ENCODE assay signal across 17 cellular contexts in the genomic region with DNA sequence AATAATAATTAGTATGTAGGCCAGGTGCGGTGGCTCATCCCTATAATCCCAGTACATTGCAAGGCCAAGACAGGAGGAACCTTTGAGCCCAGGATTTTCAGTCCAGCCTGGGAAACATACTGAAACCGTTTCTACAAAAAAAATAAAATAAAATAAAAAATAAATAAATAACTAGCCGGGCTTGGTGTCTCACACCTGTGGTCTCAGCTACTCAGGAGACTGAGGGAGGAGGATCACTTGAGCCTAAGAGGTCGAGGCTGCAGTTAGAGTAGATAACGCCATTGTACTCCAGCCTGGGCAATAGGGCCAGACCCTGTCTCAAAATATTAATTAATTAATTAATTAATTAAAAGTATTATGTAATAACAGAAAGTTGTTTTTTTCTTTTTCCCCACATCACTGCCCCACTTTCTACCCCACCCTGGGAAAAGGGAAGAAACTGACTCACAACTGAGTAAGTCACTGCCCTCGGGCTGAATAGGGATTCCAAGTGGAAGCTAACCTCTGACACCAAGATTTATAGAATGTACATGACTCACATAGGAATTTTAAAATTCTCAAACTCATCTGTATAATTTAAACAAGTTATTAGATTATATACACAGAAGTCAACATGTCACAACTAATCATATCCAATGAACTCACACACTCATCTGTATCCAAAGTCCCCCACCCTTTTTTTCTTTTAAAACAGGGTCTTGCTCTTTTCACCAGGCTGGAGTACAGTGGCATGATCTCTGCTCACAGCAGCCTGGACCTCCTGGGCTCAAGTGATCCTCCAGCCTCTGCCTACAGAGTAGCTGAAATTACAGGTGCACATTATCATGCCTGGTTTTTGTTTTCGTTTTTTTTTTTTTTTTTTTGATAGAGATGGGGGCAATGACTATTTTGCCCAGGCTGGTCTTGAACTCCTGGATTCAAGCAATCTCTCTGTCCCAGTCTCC. TPM values are rescaled to one million over a fixed set of nuclear protein-coding genes. Genes with fewer than 3 reads are reported as not detected.
DNase-seq lines count a peak whose midpoint lies in the region; ATAC-seq and TF ChIP-seq lines count a peak whose summit lies in the region.
"Had no signal": no experiment of that assay in that cellular context is flagged by ENCODE, and none has a peak within 500 bp of the region (broad histone marks: within the 10 kb centered on the region; RNA-seq: fewer than 3 reads in every experiment).

No MANE protein-coding gene starts in this region.

- no peak overlapping the region for H3K4me2 ChIP-seq in HCT116 (ENCODE audit: low read length)

- no peak for TF ChIP-seq POLR2A in HCT116 (IDR thresholded peaks at IDR 0.05; ENCODE audit: borderline replicate concordance, extremely low read depth, insufficient read depth, insufficient read length)

- H3K4me3 ChIP-seq in HCT116 (replicated peaks in 1 of 2; ENCODE audit: low read depth in 1 of 2, low read length in 2 of 2): no peak overlapping the region

- POLR2A ChIA-PET in HCT116 (lab: Charles Lee): no interaction called here

- H3K9me3 Mint-ChIP-seq in stimulated activated effector memory CD8-positive, alpha-beta T cell treated with anti-CD3 and anti-CD28 coated beads, Interleukin-12 subunit alpha, Interleukin-12 subunit beta, amount 100 ng/mL, for 72 hours: no peaks in the 10 kb centered on the region
- H3K9me3 Mint-ChIP-seq: activated naive CD4-positive, alpha-beta T cell treated with anti-CD3 and anti-CD28 coated beads, Interleukin-2, amount 50 U/mL, for 24 hours; neural crest cell had no signal

- TF ChIP-seq CTCF in HCT116 (IDR thresholded peaks at IDR 0.05 in 2 of 3, conservative IDR thresholded peaks at IDR 0.05 in 1 of 3; ENCODE audit: borderline replicate concordance in 1 of 3, insufficient read depth in 1 of 3, low read depth in 2 of 3, low read length in 2 of 3): no peak

- intact Hi-C loops in HCT116 (cut with micrococcal nuclease): no loop called here
- intact Hi-C loops in sciatic nerve (cut with DNase I): no loop called here

- no peaks in the 10 kb centered on the region for H3K79me2 ChIP-seq in HCT116 (ENCODE audit: insufficient read depth, low read length)

- CTCF ChIA-PET in HCT116 (lab: Charles Lee): no interaction called here

- H3K4me3 Mint-ChIP-seq in stimulated activated effector memory CD8-positive, alpha-beta T cell treated with anti-CD3 and anti-CD28 coated beads, Interleukin-12 subunit alpha, Interleukin-12 subunit beta, amount 100 ng/mL, for 72 hours: no peak overlapping the region
- H3K4me3 Mint-ChIP-seq: neural crest cell had no signal

- H3K27ac ChIP-seq in HCT116 (ENCODE audit: low read depth, low read length): no peak overlapping the region
- H3K27ac ChIP-seq: HL-60 had no signal

- no peak overlapping the region for H3K9ac ChIP-seq in HCT116 (ENCODE audit: low read length)

- 0 out of 4 replicates have a peak, but pooled peaks cover 0 to 2% of the 10 kb centered on the region in 2 experiments for H3K36me3 ChIP-seq in HCT116 (ENCODE audit: control insufficient read depth in 1 of 2, insufficient read depth in 2 of 2, low read length in 2 of 2)

- in situ Hi-C loops in G401 (cut with HindIII; ENCODE audit: low sequenced_read_pairs): no loop called here

- H3K36me3 Mint-ChIP-seq in stimulated activated effector memory CD8-positive, alpha-beta T cell treated with anti-CD3 and anti-CD28 coated beads, Interleukin-12 subunit alpha, Interleukin-12 subunit beta, amount 100 ng/mL, for 72 hours: peaks cover 78% of the 10 kb centered on the region

- H3K27me3 ChIP-seq in HCT116 (ENCODE audit: insufficient read depth, low read length): no peaks in the 10 kb centered on the region

- RAD21 ChIA-PET in HCT116 (lab: Charles Lee; ENCODE audit: low non-redundant PET in 1 of 2, low total read pairs in 2 of 2, uncharacterized antibody in 2 of 2, unreplicated experiment in 2 of 2): no interaction called here

- H3K4me1 ChIP-seq in HCT116 (ENCODE audit: control insufficient read depth in 1 of 2, insufficient read depth in 2 of 2, low read length in 2 of 2): no peaks in the 10 kb centered on the region

- H3K4me1 Mint-ChIP-seq in stimulated activated effector memory CD8-positive, alpha-beta T cell treated with anti-CD3 and anti-CD28 coated beads, Interleukin-12 subunit alpha, Interleukin-12 subunit beta, amount 100 ng/mL, for 72 hours: peaks cover 14% of the 10 kb centered on the region

- no peaks in the 10 kb centered on the region for H4K20me1 ChIP-seq in HCT116 (ENCODE audit: insufficient read depth)

- no peaks in the 10 kb centered on the region for H3K9me3 ChIP-seq in HCT116 (ENCODE audit: control insufficient read depth in 1 of 2, insufficient read depth in 1 of 2, low read depth in 1 of 2, low read length in 2 of 2)

- TF ChIP-seq RAD21 in HCT116 (IDR thresholded peaks at IDR 0.05; ENCODE audit: low read depth): no peak

- no peaks in the 10 kb centered on the region for H3K9me2 ChIP-seq in HCT116 (ENCODE audit: insufficient read depth)

- DNase-seq in HCT116 (ENCODE audit: low read depth, low spot score): no peak
- peak; percentile 76 for DNase-seq in T1000 (lab: John Stamatoyannopoulos, UW)
- DNase-seq in fibroblast of peridontal ligament (ENCODE audit: extremely low read depth): peak; percentile 78
- DNase-seq in stimulated activated effector memory CD8-positive, alpha-beta T cell treated with anti-CD3 and anti-CD28 coated beads, Interleukin-12 subunit alpha, Interleukin-12 subunit beta, amount 100 ng/mL, for 72 hours (ENCODE audit: low spot score in 2 of 2): no peak
- DNase-seq in NCI-H1417 treated with DMSO at 0.1 percent for 48 hours (lab: John Stamatoyannopoulos, UW): no peak
- DNase-seq in G401 (ENCODE audit: low spot score): no peak
- DNase-seq in sciatic nerve (ENCODE audit: low spot score): no peak
- DNase-seq in SHP77 (lab: John Stamatoyannopoulos, UW): no peak
- DNase-seq: activated CD4-positive, alpha-beta T cell treated with anti-CD3 and anti-CD28 coated beads, Interleukin-2, amount 50 U/mL, for 4 hours; kidney; NCI-H1092 treated with DMSO at 0.1 percent for 48 hours; NCI-H774; stimulated activated naive CD4-positive, alpha-beta T cell treated with Interleukin-2 at 50 U/mL for 16 hours; T-helper 1 cell had no signal

- H3K27ac Mint-ChIP-seq in stimulated activated effector memory CD8-positive, alpha-beta T cell treated with anti-CD3 and anti-CD28 coated beads, Interleukin-12 subunit alpha, Interleukin-12 subunit beta, amount 100 ng/mL, for 72 hours: peak overlapping the region; percentile 82
- H3K27ac Mint-ChIP-seq: activated naive CD4-positive, alpha-beta T cell treated with anti-CD3 and anti-CD28 coated beads, Interleukin-2, amount 50 U/mL, for 24 hours had no signal

- ATAC-seq in HCT116 (no peak), sciatic nerve (no peak)
- ATAC-seq in stimulated activated effector memory CD8-positive, alpha-beta T cell treated with anti-CD3 and anti-CD28 coated beads, Interleukin-12 subunit alpha, Interleukin-12 subunit beta, amount 100 ng/mL, for 72 hours: no peak

- no peak overlapping the region for H2AFZ ChIP-seq in HCT116 (ENCODE audit: low read depth, low read length, poor library complexity, severe bottlenecking)

- BruUV-seq in HCT116 (replicated peaks; lab: Mats Ljungman, UMichigan): no TSS peak

TF ChIP-seq in HCT116, 20 proteins besides CTCF, POLR2A, EP300 and RAD21:
- TF ChIP-seq ZFX (IDR thresholded peaks at IDR 0.05): no peak
- TF ChIP-seq FOSL1 (IDR thresholded peaks at IDR 0.05; ENCODE audit: low read depth): peak; percentile 34; the same call in 1 of the 2 replicates

RNA-seq across cellular contexts. Expression of gene ZNF611, which starts 12.5 kb away (rescaled TPM):
- total RNA-seq in HCT116 (2021; ENCODE audit: unreplicated experiment) (12.2 TPM), sciatic nerve (26.6 TPM)
- 2.7 and 3.0 TPM in 2 replicates for polyA plus RNA-seq in HCT116 (2012)
- 3.9 and 8.9 TPM in 2 replicates for total RNA-seq in G401 (2014; rRNA removed; shearing (Covaris generic))

Comparison
In these comparisons a context has a peak if more than half of its experiments do, and no peak if none do; other contexts are left out.
1. DNase-seq: peak in T1000 (single experiment) and fibroblast of peridontal ligament (single experiment); none in HCT116 (single experiment), stimulated activated effector memory CD8-positive, alpha-beta T cell treated with anti-CD3 and anti-CD28 coated beads, Interleukin-12 subunit alpha, Interleukin-12 subunit beta, amount 100 ng/mL, for 72 hours (0 of 2), NCI-H1417 treated with DMSO at 0.1 percent for 48 hours (single experiment), G401 (single experiment), sciatic nerve (single experiment) and SHP77 (0 of 2).